Comparison of ENCODE assay signal across 1 cellular context in the genomic region with DNA sequence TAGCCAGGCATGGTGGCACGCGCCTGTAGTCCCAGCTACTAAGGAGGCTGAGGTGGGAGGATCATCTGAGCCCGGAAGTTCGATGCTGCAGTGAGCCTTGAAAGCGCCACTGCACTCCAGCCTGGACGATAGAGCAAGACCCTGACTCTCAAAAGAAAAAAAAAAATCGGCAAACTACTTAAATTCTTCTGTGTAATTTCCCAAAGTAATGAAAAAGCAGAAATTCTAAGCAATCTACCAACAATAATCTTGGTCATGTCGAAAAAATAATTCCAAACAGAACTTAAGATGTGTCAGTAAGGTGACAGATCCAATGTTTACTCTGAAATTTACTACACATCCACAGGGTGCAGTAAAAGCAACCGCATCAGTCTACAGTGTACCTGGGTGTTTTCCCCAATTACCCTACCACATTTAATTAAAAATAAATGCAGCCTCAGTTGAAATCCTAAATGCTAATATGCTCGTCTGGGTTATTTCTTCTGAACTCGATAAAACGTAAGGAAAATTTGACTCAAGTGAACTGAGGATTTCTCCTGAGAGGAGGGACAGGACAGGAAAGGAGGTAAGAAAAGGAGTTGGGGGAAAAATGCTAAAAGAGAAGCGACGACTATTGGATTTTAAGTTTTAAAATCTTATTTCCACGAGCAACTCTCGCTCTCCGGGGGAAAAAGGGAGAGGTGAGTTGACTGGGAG.
TF ChIP-seq lines count a peak whose summit lies in the region.

No MANE protein-coding gene starts in this region.

TF ChIP-seq in HCT116, 20 proteins besides CTCF, POLR2A, EP300 and RAD21 (continued from another document):
- TF ChIP-seq, protein P1, sequence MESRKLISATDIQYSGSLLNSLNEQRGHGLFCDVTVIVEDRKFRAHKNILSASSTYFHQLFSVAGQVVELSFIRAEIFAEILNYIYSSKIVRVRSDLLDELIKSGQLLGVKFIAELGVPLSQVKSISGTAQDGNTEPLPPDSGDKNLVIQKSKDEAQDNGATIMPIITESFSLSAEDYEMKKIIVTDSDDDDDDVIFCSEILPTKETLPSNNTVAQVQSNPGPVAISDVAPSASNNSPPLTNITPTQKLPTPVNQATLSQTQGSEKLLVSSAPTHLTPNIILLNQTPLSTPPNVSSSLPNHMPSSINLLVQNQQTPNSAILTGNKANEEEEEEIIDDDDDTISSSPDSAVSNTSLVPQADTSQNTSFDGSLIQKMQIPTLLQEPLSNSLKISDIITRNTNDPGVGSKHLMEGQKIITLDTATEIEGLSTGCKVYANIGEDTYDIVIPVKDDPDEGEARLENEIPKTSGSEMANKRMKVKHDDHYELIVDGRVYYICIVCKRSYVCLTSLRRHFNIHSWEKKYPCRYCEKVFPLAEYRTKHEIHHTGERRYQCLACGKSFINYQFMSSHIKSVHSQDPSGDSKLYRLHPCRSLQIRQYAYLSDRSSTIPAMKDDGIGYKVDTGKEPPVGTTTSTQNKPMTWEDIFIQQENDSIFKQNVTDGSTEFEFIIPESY (IDR thresholded peaks at IDR 0.05; ENCODE audit: extremely low read depth, insufficient replicate concordance, low read length): no peak
- no peak for TF ChIP-seq YY1 (IDR thresholded peaks at IDR 0.05; ENCODE audit: extremely low read depth, insufficient replicate concordance, low read depth, low read length)
- TF ChIP-seq POLR2AphosphoS5 (IDR thresholded peaks at IDR 0.05; ENCODE audit: low read depth, low read length): no peak
- no peak for TF ChIP-seq REST (IDR thresholded peaks at IDR 0.05; ENCODE audit: low read depth)
- no peak for TF ChIP-seq TCF7L2 (IDR thresholded peaks at IDR 0.05; ENCODE audit: borderline replicate concordance, extremely low read depth, insufficient read depth, insufficient read length)
